Comparison of ENCODE assay signal across 8 cellular contexts in the genomic region with DNA sequence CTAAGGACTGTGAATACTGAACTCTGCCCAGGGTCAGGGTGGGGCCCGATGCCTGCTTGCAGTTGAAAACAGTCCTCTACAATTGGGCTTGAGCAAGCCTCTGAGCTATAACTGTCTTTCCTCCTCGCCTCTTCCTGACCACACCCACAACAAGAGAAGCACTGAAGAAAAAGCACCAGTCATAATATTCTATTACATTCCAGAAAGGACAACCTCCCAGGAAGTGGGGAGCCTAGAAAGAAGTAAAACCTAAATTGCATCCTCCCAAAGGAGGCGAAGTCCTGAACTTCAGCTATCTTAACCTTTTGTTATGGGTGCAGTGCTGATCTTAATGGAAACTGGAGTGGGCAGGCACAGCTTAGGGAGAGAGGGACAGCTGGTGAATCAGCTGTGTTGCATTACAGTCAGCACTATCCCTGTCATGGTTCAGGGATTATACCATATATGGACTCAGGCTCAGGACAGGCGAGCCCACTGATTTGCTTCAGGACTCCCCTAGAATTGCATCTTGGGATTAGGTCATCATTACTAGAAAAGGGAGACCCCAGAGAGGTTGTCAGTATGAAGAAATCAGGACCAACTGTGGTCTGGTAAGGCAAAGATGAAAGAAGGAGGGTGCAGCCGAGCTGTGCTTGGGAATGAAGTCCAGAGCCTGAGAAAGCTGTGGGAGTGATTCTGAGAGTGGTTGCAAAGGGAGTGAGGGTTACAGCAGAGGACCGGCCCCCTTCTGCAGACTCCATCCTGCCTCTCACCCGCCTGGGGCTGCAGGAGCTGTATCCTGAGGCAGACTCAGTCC. TPM values are rescaled to one million over a fixed set of nuclear protein-coding genes. Genes with fewer than 3 reads are reported as not detected.
DNase-seq lines count a peak whose midpoint lies in the region; ATAC-seq, FAIRE-seq and TF ChIP-seq lines count a peak whose summit lies in the region.

No MANE protein-coding gene starts in this region.

- intact Hi-C loops in posterior vena cava (cut with DNase I), result loop anchor here in 1 of 2 donors (5.0 kb wide), 1 partner anchor 178 kb away; no protein-coding TSS in a partner anchor

- peak; percentile 54 for DNase-seq in D721Med (ENCODE audit: insufficient read length, low spot score)
- peak; percentile 89 for DNase-seq in RCC 7860 (ENCODE audit: low spot score)
- peak; percentile 95 for DNase-seq in fibroblast of mammary gland (ENCODE audit: low read depth)
- peak; percentile 89 for DNase-seq in posterior vena cava (ENCODE audit: low spot score)
- DNase-seq in NCI-H187 (lab: John Stamatoyannopoulos, UW), result no peak
- DNase-seq in mesenteric fat pad (ENCODE audit: low spot score), result no peak

- FAIRE-seq in D721Med (lab: Jason Lieb, UNC) (peak; percentile 92), RCC 7860 (lab: Jason Lieb, UNC) (peak; percentile 86)

- no peak for TF ChIP-seq CTCF in D721Med (IDR thresholded peaks at IDR 0.05; ENCODE audit: insufficient read depth, missing control alignments)
- no peak for TF ChIP-seq CTCF in fibroblast of mammary gland (conservative IDR thresholded peaks at IDR 0.05; ENCODE audit: control insufficient read depth, insufficient read depth, low read depth, low read length)

- peak overlapping the region; percentile 29 for H3K4me3 ChIP-seq in fibroblast of mammary gland (ENCODE audit: control insufficient read depth, low read depth, low read length)

- ATAC-seq in GM19395 (IDR thresholded peaks at IDR 0.05; ENCODE audit: unreplicated experiment), result peak; percentile 77
- peak; percentile 64 for ATAC-seq in HG03342 (IDR thresholded peaks at IDR 0.05; ENCODE audit: unreplicated experiment)

RNA-seq across cellular contexts. Expression of gene TRAM2, which starts 18.3 kb away (rescaled TPM):
- total RNA-seq in posterior vena cava (10 to 100 TPM; 40.8 to 46.9 TPM), mesenteric fat pad (56.3 TPM)

Comparison
In these comparisons a context has a peak if more than half of its experiments do, and no peak if none do; other contexts are left out.
1. DNase-seq: peak in D721Med (single experiment), RCC 7860 (single experiment), fibroblast of mammary gland (single experiment) and posterior vena cava (single experiment); none in NCI-H187 (0 of 2) and mesenteric fat pad (single experiment).